In the genomic region with DNA sequence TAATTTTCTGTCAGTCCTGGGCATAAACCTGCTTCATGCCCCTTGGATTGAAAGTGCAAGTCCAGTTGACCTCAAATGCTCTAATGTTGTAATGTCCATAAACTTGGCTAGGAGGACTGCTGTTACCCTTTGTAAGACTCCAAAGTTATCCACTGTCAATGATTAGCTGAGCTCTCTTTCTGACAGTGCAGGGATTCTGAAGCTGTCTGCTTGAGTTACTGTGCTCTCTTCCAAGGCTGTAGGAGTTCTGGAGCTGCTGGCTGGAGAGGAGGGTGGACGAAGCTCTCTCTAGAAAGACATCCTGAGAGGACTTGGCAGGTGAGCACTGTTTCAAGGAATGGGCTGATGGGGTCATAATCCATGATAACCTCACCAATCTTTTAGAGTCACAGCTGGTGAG, we compare ENCODE assay signal across 6 cellular contexts. TPM values are rescaled to one million over a fixed set of nuclear protein-coding genes. Genes with fewer than 3 reads are reported as not detected.
"Had no signal": no experiment of that assay in that cellular context is flagged by ENCODE, and none has a peak within 500 bp of the region (broad histone marks: within the 10 kb centered on the region; RNA-seq: fewer than 3 reads in every experiment).

A gene with protein sequence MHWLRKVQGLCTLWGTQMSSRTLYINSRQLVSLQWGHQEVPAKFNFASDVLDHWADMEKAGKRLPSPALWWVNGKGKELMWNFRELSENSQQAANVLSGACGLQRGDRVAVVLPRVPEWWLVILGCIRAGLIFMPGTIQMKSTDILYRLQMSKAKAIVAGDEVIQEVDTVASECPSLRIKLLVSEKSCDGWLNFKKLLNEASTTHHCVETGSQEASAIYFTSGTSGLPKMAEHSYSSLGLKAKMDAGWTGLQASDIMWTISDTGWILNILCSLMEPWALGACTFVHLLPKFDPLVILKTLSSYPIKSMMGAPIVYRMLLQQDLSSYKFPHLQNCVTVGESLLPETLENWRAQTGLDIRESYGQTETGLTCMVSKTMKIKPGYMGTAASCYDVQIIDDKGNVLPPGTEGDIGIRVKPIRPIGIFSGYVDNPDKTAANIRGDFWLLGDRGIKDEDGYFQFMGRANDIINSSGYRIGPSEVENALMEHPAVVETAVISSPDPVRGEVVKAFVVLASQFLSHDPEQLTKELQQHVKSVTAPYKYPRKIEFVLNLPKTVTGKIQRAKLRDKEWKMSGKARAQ (plus strand): TSS at position 158 of the 400 bp plus-strand sequence. CDS start 8,594 bp downstream, outside the sequence.

RNA-seq across cellular contexts. Expression of the gene that starts here (rescaled TPM):
- total RNA-seq: M059J, PC-3, Peyer's patch, Right ventricle myocardium superior, SJSA1 had no signal
- polyA plus RNA-seq: SK-N-SH had no signal
